Comparison of ENCODE assay signal across 2 cellular contexts in the genomic region with DNA sequence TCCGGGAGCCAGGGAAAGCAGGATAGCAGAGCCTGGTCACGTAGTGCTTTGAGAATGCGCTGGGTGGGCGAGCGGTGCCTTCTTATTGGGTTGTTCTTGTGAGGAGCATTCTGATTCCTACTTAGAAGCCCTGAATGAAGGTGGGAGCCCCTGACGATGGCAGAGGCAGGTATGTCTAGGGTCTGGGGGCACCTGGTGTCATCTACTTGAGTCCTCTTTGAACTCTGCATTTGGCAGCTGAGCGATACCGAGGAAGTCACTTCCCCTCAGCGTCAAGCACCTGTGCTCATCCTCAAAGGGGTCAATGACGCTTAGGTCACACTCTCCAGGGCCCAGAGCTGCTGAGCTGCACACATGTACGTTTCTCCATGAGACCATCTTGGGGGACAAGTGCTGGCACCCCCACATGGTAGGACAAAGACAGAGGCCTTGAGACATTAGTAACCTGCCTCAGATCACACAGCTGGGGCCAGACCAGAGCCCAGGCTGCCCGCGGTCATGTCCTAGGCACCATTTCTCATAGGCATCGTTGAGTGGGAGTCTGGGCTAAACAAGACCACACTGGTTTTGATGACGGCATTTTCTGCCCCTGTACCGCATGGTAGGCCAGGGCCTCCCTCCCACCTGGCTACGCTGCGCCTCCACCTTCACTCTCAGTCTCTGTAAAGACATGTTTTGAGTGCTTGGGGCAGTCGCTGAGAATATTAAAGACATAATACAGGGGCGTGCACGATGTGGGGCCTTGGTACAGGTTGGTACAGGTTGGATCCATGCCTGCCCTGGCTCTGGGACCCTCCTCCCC.
TF ChIP-seq lines count a peak whose summit lies in the region.

No MANE protein-coding gene starts in this region.

TF ChIP-seq in SK-N-SH, 30 proteins besides CTCF, POLR2A, EP300 and RAD21 (continued from another document):
- TF ChIP-seq, protein P1, sequence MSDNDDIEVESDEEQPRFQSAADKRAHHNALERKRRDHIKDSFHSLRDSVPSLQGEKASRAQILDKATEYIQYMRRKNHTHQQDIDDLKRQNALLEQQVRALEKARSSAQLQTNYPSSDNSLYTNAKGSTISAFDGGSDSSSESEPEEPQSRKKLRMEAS (IDR thresholded peaks at IDR 0.05; ENCODE audit: low read depth), result no peak
TF ChIP-seq in SK-N-SH: peak in this region for 0.

TF ChIP-seq in H1, 55 proteins besides CTCF, POLR2A, EP300 and RAD21 (continued from another document):
- no peak for TF ChIP-seq BACH1 (IDR thresholded peaks at IDR 0.05; ENCODE audit: low read length)
- TF ChIP-seq EZH2 (IDR thresholded peaks at IDR 0.05; ENCODE audit: low read depth, low read length, severe bottlenecking), result no peak
- no peak for TF ChIP-seq CTBP2 (IDR thresholded peaks at IDR 0.05; ENCODE audit: borderline replicate concordance, insufficient read depth, insufficient read length, low read length)
- TF ChIP-seq FOSL1 (IDR thresholded peaks at IDR 0.05; ENCODE audit: insufficient read depth, low read depth, low read length), result no peak
- no peak for TF ChIP-seq PHF8 (conservative IDR thresholded peaks at IDR 0.05; ENCODE audit: low read depth, low read length)
- TF ChIP-seq HDAC6 (IDR thresholded peaks at IDR 0.05; ENCODE audit: low read depth, low read length), result no peak
- no peak for TF ChIP-seq RFX5 (IDR thresholded peaks at IDR 0.05; ENCODE audit: borderline replicate concordance, low read depth, low read length)
- no peak for TF ChIP-seq YY1 (IDR thresholded peaks at IDR 0.05; ENCODE audit: low read depth, low read length)
- no peak for TF ChIP-seq EGR1 (IDR thresholded peaks at IDR 0.05; ENCODE audit: borderline replicate concordance, low read depth, low read length)
- TF ChIP-seq CBX8 (IDR thresholded peaks at IDR 0.05; ENCODE audit: borderline replicate concordance, low read depth, low read length), result no peak
- TF ChIP-seq SAP30 (IDR thresholded peaks at IDR 0.05; ENCODE audit: insufficient read depth, insufficient replicate concordance, low read length), result no peak
- TF ChIP-seq ASH2L (IDR thresholded peaks at IDR 0.05; ENCODE audit: low read length), result no peak
- no peak for TF ChIP-seq ZNF274 (IDR thresholded peaks at IDR 0.05; ENCODE audit: borderline replicate concordance, extremely low read depth, low read length)
